Comparison of ENCODE assay signal across 10 cellular contexts in the genomic region with DNA sequence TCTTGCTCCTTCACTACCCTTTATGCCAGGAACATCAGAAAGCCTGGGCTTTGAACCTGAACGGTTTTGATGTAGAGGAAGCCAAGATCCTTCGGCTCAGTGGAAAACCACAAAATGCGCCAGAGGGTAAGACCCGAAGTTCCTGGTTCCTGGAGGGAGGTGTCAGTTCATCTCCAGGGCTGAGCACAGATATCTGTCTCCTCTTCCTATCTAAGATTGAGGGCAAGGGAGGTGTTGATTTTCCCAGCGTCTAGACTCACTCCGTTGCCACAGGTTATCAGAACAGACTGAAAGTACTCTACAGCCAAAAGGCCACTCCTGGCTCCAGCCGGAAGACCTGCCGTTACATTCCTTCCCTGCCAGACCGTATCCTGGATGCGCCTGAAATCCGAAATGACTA. TPM values are rescaled to one million over a fixed set of nuclear protein-coding genes. Genes with fewer than 3 reads are reported as not detected.
A peak's percentile ranks its signal among the peaks of the same experiment; 100 is the strongest.
DNase-seq lines count a peak whose midpoint lies in the region; ATAC-seq and TF ChIP-seq lines count a peak whose summit lies in the region.
"Had no signal": no experiment of that assay in that cellular context is flagged by ENCODE, and none has a peak within 500 bp of the region (broad histone marks: within the 10 kb centered on the region; RNA-seq: fewer than 3 reads in every experiment).

No MANE protein-coding gene starts in this region.

- H3K4me2 ChIP-seq in DND-41 (ENCODE audit: insufficient read depth, low read length) (peak overlapping the region; percentile 89), neural cell (ENCODE audit: low read length) (no peak overlapping the region)

- H3K79me2 ChIP-seq in DND-41 (ENCODE audit: insufficient read depth, low read length) (peaks cover 41% of the 10 kb centered on the region), neural cell (replicated peaks; ENCODE audit: insufficient read depth, low read length) (peaks cover 6% of the 10 kb centered on the region)

- H3K9ac ChIP-seq in DND-41 (ENCODE audit: low read depth, low read length) (peak overlapping the region; percentile 86), neural cell (ENCODE audit: low read length) (no peak overlapping the region)

- H3K27me3 ChIP-seq in DND-41 (ENCODE audit: insufficient read depth, low read length, poor library complexity) (no peaks in the 10 kb centered on the region), MG63 (no peaks in the 10 kb centered on the region), neural cell (ENCODE audit: insufficient read depth, low read depth, low read length) (no peaks in the 10 kb centered on the region)

- H3K27ac ChIP-seq in DND-41 (ENCODE audit: low read length): peak overlapping the region; percentile 97
- no peak overlapping the region for H3K27ac ChIP-seq in neural cell (ENCODE audit: low read length)

- H3K9me3 ChIP-seq in DND-41 (ENCODE audit: insufficient read depth, low read length, severe bottlenecking): no peaks in the 10 kb centered on the region
- H3K9me3 ChIP-seq in MG63: no peaks in the 10 kb centered on the region
- H3K9me3 ChIP-seq in neural cell (ENCODE audit: low read length): no peaks in the 10 kb centered on the region

- H2AFZ ChIP-seq in DND-41 (ENCODE audit: low read depth, low read length): no peak overlapping the region
- no peak overlapping the region for H2AFZ ChIP-seq in neural cell (ENCODE audit: low read depth, low read length)

- peaks cover 26% of the 10 kb centered on the region for H3K4me1 Mint-ChIP-seq in central memory CD8-positive, alpha-beta T cell

- peaks cover 36% of the 10 kb centered on the region for H3K4me1 ChIP-seq in DND-41 (ENCODE audit: insufficient read depth, low read length)

- DNase-seq in DND-41 (no peak), MG63 (no peak), NCI-H1048 (lab: John Stamatoyannopoulos, UW) (no peak), AG08396 (ENCODE audit: low spot score) (no peak), KBM-7 (no peak)
- DNase-seq in central memory CD8-positive, alpha-beta T cell (ENCODE audit: low spot score in 2 of 2): no peak
- DNase-seq: activated effector memory CD4-positive, alpha-beta T cell treated with Interleukin-2 at 50 U/mL for 16 hours; NCI-H1417 had no signal

- in situ Hi-C loops in KBM-7 (cut with MboI; ENCODE audit: low pct_unique_long_range_greater_than_20kb, low sequenced_read_pairs): no loop called here

- TF ChIP-seq EP300 in neural cell (conservative IDR thresholded peaks at IDR 0.05; ENCODE audit: poor library complexity, severe bottlenecking): no peak

- H3K36me3 ChIP-seq in DND-41 (ENCODE audit: insufficient read depth, low read length) (peaks cover 58% of the 10 kb centered on the region), MG63 (peaks cover 58% of the 10 kb centered on the region), neural cell (ENCODE audit: insufficient read depth, low read length) (no peaks in the 10 kb centered on the region)

- peak overlapping the region; percentile 77 for H3K4me3 Mint-ChIP-seq in central memory CD8-positive, alpha-beta T cell

- no peaks in the 10 kb centered on the region for H3K9me3 Mint-ChIP-seq in central memory CD8-positive, alpha-beta T cell

- H3K27ac Mint-ChIP-seq in central memory CD8-positive, alpha-beta T cell (ENCODE audit: low read depth): no peak overlapping the region

- peaks cover 17% of the 10 kb centered on the region for H3K36me3 Mint-ChIP-seq in central memory CD8-positive, alpha-beta T cell (ENCODE audit: insufficient read depth)

- H4K20me1 ChIP-seq in DND-41 (ENCODE audit: insufficient read depth, low read length) (peaks cover 20% of the 10 kb centered on the region), neural cell (ENCODE audit: insufficient read depth) (no peaks in the 10 kb centered on the region)

- no peak for TF ChIP-seq RAD21 in neural cell (conservative IDR thresholded peaks at IDR 0.05)

- TF ChIP-seq CTCF in DND-41 (IDR thresholded peaks at IDR 0.05; ENCODE audit: borderline replicate concordance, extremely low read depth, low read length, poor library complexity, severe bottlenecking) (no peak), neural cell (IDR thresholded peaks at IDR 0.05; ENCODE audit: poor library complexity, severe bottlenecking) (no peak)

- H3K9me2 ChIP-seq in neural cell (ENCODE audit: insufficient read depth, low read length): no peaks in the 10 kb centered on the region

- ATAC-seq in DND-41 (ENCODE audit: insufficient read depth, low read depth) (no peak), GM19328 (IDR thresholded peaks at IDR 0.05; ENCODE audit: unreplicated experiment) (no peak)
- no peak for ATAC-seq in central memory CD8-positive, alpha-beta T cell (replicated peaks; ENCODE audit: extremely low read depth, poor library complexity, severe bottlenecking)

- H3K27me3 Mint-ChIP-seq in central memory CD8-positive, alpha-beta T cell: no peaks in the 10 kb centered on the region

- H3K4me3 ChIP-seq in DND-41 (ENCODE audit: low read depth in 1 of 2, low read length in 2 of 2) (peak overlapping the region; percentile 68 to 85), MG63 (peak overlapping the region; percentile 89), neural cell (ENCODE audit: low read length) (peak overlapping the region; percentile 93)

- no peaks in the 10 kb centered on the region for H3F3A ChIP-seq in neural cell (ENCODE audit: insufficient read depth, low read length, poor library complexity, severe bottlenecking)

TF ChIP-seq in neural cell, 6 proteins besides CTCF, POLR2A, EP300 and RAD21:
- TF ChIP-seq SMC3 (conservative IDR thresholded peaks at IDR 0.05; ENCODE audit: poor library complexity) (no peak), REST (IDR thresholded peaks at IDR 0.05; ENCODE audit: borderline replicate concordance) (no peak), TAF1 (IDR thresholded peaks at IDR 0.05; ENCODE audit: low read depth) (no peak), EZH2 (IDR thresholded peaks at IDR 0.05; ENCODE audit: borderline replicate concordance, insufficient read depth, low read length, poor library complexity, severe bottlenecking) (no peak), MXI1 (conservative IDR thresholded peaks at IDR 0.05; ENCODE audit: poor library complexity, severe bottlenecking) (no peak)
TF ChIP-seq in neural cell: peak in this region for 0.

RNA-seq across cellular contexts. Expression of gene CDC20, which starts 0.9 kb away (rescaled TPM):
- total RNA-seq in MG63 (2014; rRNA removed; shearing (Covaris generic); ENCODE audit: low replicate concordance): 152 and 260 TPM in 2 replicates
- 2.8 and 5.7 TPM in 2 replicates for polyA plus RNA-seq in neural cell
- 1.5 and 3.2 TPM in 2 replicates for polyA minus RNA-seq in neural cell

RNA-seq across cellular contexts. Expression of gene ELOVL1, which starts 8.1 kb away (rescaled TPM):
- 101 and 118 TPM in 2 replicates for total RNA-seq in MG63 (2014; rRNA removed; shearing (Covaris generic); ENCODE audit: low replicate concordance)
- 11.9 and 12.9 TPM in 2 replicates for polyA plus RNA-seq in neural cell
- 2.7 and 2.9 TPM in 2 replicates for polyA minus RNA-seq in neural cell

RNA-seq across cellular contexts. Expression of gene MPL, which starts 22.1 kb away (rescaled TPM):
- total RNA-seq in MG63 (2014; rRNA removed; shearing (Covaris generic); ENCODE audit: low replicate concordance): not detected in 2 replicates
- polyA plus RNA-seq in neural cell: not detected in 2 replicates
- not detected in 2 replicates for polyA minus RNA-seq in neural cell

RNA-seq across cellular contexts. Expression of gene MED8, which starts 29.9 kb away (rescaled TPM):
- total RNA-seq in MG63 (2014; rRNA removed; shearing (Covaris generic); ENCODE audit: low replicate concordance): 51.1 and 60.4 TPM in 2 replicates
- polyA plus RNA-seq in neural cell: 59.2 and 72.7 TPM in 2 replicates
- polyA minus RNA-seq in neural cell: 32.6 and 34.1 TPM in 2 replicates

RNA-seq across cellular contexts. Expression of gene SZT2, which starts 30.0 kb away (rescaled TPM):
- total RNA-seq in MG63 (2014; rRNA removed; shearing (Covaris generic); ENCODE audit: low replicate concordance): 2.5 and 4.9 TPM in 2 replicates
- 6.6 and 6.7 TPM in 2 replicates for polyA plus RNA-seq in neural cell
- 33.7 and 35.5 TPM in 2 replicates for polyA minus RNA-seq in neural cell
